1 cellular context compared by ENCODE assay signal in the genomic region with DNA sequence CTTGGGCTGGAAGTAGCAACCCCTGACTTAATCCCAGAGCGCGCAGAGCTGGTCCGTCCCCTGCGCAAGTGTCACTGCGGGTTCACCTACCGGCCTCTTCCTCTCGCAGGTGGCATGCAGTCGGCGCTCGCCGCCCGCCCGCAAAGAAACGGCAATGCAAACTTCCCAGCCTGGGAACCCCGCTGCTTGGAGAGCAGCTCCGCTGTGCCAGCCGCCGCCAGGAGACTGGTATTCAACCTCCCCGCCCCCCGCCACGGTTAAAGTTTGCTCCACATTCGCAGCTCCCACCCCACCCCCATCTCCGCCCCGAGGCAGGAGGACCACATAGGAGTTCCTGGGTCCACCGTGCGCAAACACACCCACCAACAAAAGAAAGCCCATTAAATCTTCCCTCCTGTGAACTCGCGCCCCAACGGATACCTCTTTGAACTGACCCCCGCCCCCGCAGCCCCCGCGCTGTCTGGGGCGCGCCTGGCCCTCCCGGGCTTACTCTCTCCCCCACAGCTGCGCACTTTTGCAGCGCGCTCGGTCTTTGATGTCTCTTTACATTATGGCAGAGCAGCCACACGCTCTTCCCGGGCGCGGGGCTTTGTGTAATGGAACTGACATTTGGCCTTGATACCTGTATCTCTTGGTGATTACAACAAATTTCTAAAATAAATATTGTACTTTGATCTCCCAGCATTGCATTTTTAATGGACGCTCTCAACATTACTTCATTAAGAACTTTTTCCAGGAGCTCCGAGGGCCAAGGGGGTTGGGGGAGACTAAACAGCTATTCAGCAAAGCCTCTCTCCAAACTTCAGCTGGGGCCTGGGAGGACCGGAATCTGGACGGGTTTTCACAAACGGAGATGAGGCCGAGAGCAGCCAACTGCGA.
TF ChIP-seq lines count a peak whose summit lies in the region.

No MANE protein-coding gene starts in this region.

TF ChIP-seq in HEK293, 187 proteins besides CTCF, POLR2A, EP300 and RAD21 (continued from another document and continues in another):
- TF ChIP-seq, protein P1, sequence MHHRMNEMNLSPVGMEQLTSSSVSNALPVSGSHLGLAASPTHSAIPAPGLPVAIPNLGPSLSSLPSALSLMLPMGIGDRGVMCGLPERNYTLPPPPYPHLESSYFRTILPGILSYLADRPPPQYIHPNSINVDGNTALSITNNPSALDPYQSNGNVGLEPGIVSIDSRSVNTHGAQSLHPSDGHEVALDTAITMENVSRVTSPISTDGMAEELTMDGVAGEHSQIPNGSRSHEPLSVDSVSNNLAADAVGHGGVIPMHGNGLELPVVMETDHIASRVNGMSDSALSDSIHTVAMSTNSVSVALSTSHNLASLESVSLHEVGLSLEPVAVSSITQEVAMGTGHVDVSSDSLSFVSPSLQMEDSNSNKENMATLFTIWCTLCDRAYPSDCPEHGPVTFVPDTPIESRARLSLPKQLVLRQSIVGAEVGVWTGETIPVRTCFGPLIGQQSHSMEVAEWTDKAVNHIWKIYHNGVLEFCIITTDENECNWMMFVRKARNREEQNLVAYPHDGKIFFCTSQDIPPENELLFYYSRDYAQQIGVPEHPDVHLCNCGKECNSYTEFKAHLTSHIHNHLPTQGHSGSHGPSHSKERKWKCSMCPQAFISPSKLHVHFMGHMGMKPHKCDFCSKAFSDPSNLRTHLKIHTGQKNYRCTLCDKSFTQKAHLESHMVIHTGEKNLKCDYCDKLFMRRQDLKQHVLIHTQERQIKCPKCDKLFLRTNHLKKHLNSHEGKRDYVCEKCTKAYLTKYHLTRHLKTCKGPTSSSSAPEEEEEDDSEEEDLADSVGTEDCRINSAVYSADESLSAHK (tag by site-specific recombination; IDR thresholded peaks at IDR 0.05): no peak
- TF ChIP-seq ZNF610 (tag by site-specific recombination; IDR thresholded peaks at IDR 0.05; ENCODE audit: borderline replicate concordance): no peak
- TF ChIP-seq, protein P2, sequence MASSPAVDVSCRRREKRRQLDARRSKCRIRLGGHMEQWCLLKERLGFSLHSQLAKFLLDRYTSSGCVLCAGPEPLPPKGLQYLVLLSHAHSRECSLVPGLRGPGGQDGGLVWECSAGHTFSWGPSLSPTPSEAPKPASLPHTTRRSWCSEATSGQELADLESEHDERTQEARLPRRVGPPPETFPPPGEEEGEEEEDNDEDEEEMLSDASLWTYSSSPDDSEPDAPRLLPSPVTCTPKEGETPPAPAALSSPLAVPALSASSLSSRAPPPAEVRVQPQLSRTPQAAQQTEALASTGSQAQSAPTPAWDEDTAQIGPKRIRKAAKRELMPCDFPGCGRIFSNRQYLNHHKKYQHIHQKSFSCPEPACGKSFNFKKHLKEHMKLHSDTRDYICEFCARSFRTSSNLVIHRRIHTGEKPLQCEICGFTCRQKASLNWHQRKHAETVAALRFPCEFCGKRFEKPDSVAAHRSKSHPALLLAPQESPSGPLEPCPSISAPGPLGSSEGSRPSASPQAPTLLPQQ (tag by site-specific recombination; IDR thresholded peaks at IDR 0.05): no peak
- no peak for TF ChIP-seq RBAK (tag by site-specific recombination; IDR thresholded peaks at IDR 0.05)
- no peak for TF ChIP-seq ZBTB49 (tag by site-specific recombination; IDR thresholded peaks at IDR 0.05; ENCODE audit: low read depth)
- no peak for TF ChIP-seq ZNF792 (tag by site-specific recombination; IDR thresholded peaks at IDR 0.05)
- TF ChIP-seq ZNF138 (tag by site-specific recombination; IDR thresholded peaks at IDR 0.05; ENCODE audit: borderline replicate concordance): no peak
- TF ChIP-seq ZNF114 (tag by site-specific recombination; IDR thresholded peaks at IDR 0.05): no peak
- no peak for TF ChIP-seq ZNF239 (tag by site-specific recombination; IDR thresholded peaks at IDR 0.05)
- TF ChIP-seq ZNF548 (tag by site-specific recombination; IDR thresholded peaks at IDR 0.05): no peak
- TF ChIP-seq ZSCAN16 (tag by site-specific recombination; IDR thresholded peaks at IDR 0.05): no peak
- no peak for TF ChIP-seq BCL11B (tag by site-specific recombination; IDR thresholded peaks at IDR 0.05; ENCODE audit: low read depth)
- no peak for TF ChIP-seq ZNF621 (tag by site-specific recombination; IDR thresholded peaks at IDR 0.05)
- TF ChIP-seq ZNF776 (tag by site-specific recombination; IDR thresholded peaks at IDR 0.05; ENCODE audit: borderline replicate concordance): no peak
- TF ChIP-seq ZNF837 (tag by site-specific recombination; IDR thresholded peaks at IDR 0.05): no peak
- no peak for TF ChIP-seq ZNF473 (tag by site-specific recombination; IDR thresholded peaks at IDR 0.05)
- TF ChIP-seq ZNF24 (tag by site-specific recombination; IDR thresholded peaks at IDR 0.05): no peak
- TF ChIP-seq ZNF777 (tag by site-specific recombination; IDR thresholded peaks at IDR 0.05; ENCODE audit: borderline replicate concordance): no peak
- peak; percentile 71 for TF ChIP-seq ZNF335 (tag by site-specific recombination; conservative IDR thresholded peaks at IDR 0.05)
- no peak for TF ChIP-seq OVOL3 (tag by site-specific recombination; IDR thresholded peaks at IDR 0.05)
- TF ChIP-seq ZNF629 (tag by site-specific recombination; IDR thresholded peaks at IDR 0.05): no peak
- no peak for TF ChIP-seq ZNF843 (tag by site-specific recombination; IDR thresholded peaks at IDR 0.05)
- no peak for TF ChIP-seq KLF1 (tag by site-specific recombination; IDR thresholded peaks at IDR 0.05)
- TF ChIP-seq OSR2 (tag by site-specific recombination; IDR thresholded peaks at IDR 0.05): no peak
- no peak for TF ChIP-seq ZSCAN23 (tag by site-specific recombination; IDR thresholded peaks at IDR 0.05)
- TF ChIP-seq, protein P3, sequence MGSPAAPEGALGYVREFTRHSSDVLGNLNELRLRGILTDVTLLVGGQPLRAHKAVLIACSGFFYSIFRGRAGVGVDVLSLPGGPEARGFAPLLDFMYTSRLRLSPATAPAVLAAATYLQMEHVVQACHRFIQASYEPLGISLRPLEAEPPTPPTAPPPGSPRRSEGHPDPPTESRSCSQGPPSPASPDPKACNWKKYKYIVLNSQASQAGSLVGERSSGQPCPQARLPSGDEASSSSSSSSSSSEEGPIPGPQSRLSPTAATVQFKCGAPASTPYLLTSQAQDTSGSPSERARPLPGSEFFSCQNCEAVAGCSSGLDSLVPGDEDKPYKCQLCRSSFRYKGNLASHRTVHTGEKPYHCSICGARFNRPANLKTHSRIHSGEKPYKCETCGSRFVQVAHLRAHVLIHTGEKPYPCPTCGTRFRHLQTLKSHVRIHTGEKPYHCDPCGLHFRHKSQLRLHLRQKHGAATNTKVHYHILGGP (tag by site-specific recombination; IDR thresholded peaks at IDR 0.05): no peak
- TF ChIP-seq ZNF600 (tag by site-specific recombination; IDR thresholded peaks at IDR 0.05): 0 out of 2 replicates have a peak, but pooled peaks have one; percentile 15
- no peak for TF ChIP-seq ZNF514 (tag by site-specific recombination; IDR thresholded peaks at IDR 0.05)
- TF ChIP-seq SALL2 (tag by site-specific recombination; IDR thresholded peaks at IDR 0.05; ENCODE audit: borderline replicate concordance): no peak
- no peak for TF ChIP-seq ZNF350 (tag by site-specific recombination; IDR thresholded peaks at IDR 0.05)
- no peak for TF ChIP-seq ZNF747 (tag by site-specific recombination; IDR thresholded peaks at IDR 0.05)
- no peak for TF ChIP-seq HIC1 (tag by site-specific recombination; IDR thresholded peaks at IDR 0.05)
- no peak for TF ChIP-seq ZNF10 (tag by site-specific recombination; IDR thresholded peaks at IDR 0.05)
- no peak for TF ChIP-seq ZNF404 (tag by site-specific recombination; IDR thresholded peaks at IDR 0.05)
- TF ChIP-seq, protein P4, sequence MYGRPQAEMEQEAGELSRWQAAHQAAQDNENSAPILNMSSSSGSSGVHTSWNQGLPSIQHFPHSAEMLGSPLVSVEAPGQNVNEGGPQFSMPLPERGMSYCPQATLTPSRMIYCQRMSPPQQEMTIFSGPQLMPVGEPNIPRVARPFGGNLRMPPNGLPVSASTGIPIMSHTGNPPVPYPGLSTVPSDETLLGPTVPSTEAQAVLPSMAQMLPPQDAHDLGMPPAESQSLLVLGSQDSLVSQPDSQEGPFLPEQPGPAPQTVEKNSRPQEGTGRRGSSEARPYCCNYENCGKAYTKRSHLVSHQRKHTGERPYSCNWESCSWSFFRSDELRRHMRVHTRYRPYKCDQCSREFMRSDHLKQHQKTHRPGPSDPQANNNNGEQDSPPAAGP (tag by site-specific recombination; IDR thresholded peaks at IDR 0.05): no peak
- TF ChIP-seq ZNF211 (tag by site-specific recombination; IDR thresholded peaks at IDR 0.05; ENCODE audit: low read depth): no peak
- TF ChIP-seq MZF1 (tag by site-specific recombination; IDR thresholded peaks at IDR 0.05; ENCODE audit: borderline replicate concordance): 0 out of 2 replicates have a peak, but pooled peaks have one; percentile 33
- no peak for TF ChIP-seq ZNF112 (tag by site-specific recombination; IDR thresholded peaks at IDR 0.05)
- no peak for TF ChIP-seq ZNF639 (tag by site-specific recombination; IDR thresholded peaks at IDR 0.05)
- TF ChIP-seq ZNF549 (tag by site-specific recombination; IDR thresholded peaks at IDR 0.05): no peak
- no peak for TF ChIP-seq ZNF624 (tag by site-specific recombination; IDR thresholded peaks at IDR 0.05)
- TF ChIP-seq GLIS1 (tag by site-specific recombination; IDR thresholded peaks at IDR 0.05): peak; percentile 70
- TF ChIP-seq ZNF146 (tag by site-specific recombination; IDR thresholded peaks at IDR 0.05): no peak
- no peak for TF ChIP-seq ZNF2 (tag by site-specific recombination; IDR thresholded peaks at IDR 0.05)
- TF ChIP-seq ZNF366 (tag by site-specific recombination; conservative IDR thresholded peaks at IDR 0.05): no peak
- TF ChIP-seq ZNF433 (tag by site-specific recombination; IDR thresholded peaks at IDR 0.05; ENCODE audit: low read depth): no peak
- peak; percentile 83 for TF ChIP-seq ZNF677 (tag by site-specific recombination; IDR thresholded peaks at IDR 0.05)
- TF ChIP-seq, protein P5, sequence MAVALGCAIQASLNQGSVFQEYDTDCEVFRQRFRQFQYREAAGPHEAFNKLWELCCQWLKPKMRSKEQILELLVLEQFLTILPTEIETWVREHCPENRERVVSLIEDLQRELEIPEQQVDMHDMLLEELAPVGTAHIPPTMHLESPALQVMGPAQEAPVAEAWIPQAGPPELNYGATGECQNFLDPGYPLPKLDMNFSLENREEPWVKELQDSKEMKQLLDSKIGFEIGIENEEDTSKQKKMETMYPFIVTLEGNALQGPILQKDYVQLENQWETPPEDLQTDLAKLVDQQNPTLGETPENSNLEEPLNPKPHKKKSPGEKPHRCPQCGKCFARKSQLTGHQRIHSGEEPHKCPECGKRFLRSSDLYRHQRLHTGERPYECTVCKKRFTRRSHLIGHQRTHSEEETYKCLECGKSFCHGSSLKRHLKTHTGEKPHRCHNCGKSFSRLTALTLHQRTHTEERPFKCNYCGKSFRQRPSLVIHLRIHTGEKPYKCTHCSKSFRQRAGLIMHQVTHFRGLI (tag by site-specific recombination; IDR thresholded peaks at IDR 0.05): no peak
- TF ChIP-seq MYNN (tag by site-specific recombination; IDR thresholded peaks at IDR 0.05; ENCODE audit: borderline replicate concordance): no peak
- TF ChIP-seq WT1 (tag by site-specific recombination; IDR thresholded peaks at IDR 0.05): no peak
- peak; percentile 56 for TF ChIP-seq GLIS2 (tag by site-specific recombination; IDR thresholded peaks at IDR 0.05)
- TF ChIP-seq SETDB1 (IDR thresholded peaks at IDR 0.05; ENCODE audit: insufficient read length, low read length): no peak
- no peak for TF ChIP-seq ZBTB1 (tag by site-specific recombination; IDR thresholded peaks at IDR 0.05)
